In genomic region chr7:47979145-47979831, GRCh38 we compare ENCODE assay signal across 8 cellular contexts. TPM values are rescaled to one million over a fixed set of nuclear protein-coding genes. Genes with fewer than 3 reads are reported as not detected.
DNase-seq lines count a peak whose midpoint lies in the region; ATAC-seq and TF ChIP-seq lines count a peak whose summit lies in the region.

Gene HUS1 (minus strand): TSS chr7:47979615. CDS start chr7:47979519, 96 bp downstream.

- no peak for TF ChIP-seq CTCF in NB4 (IDR thresholded peaks at IDR 0.05; ENCODE audit: low read depth, low read length)
- TF ChIP-seq CTCF in SK-N-SH (IDR thresholded peaks at IDR 0.05), result no peak
- TF ChIP-seq CTCF in suprapubic skin (IDR thresholded peaks at IDR 0.05), result no peak

- POLR2A ChIA-PET in SK-N-SH (lab: Yijun Ruan, JAX), result interaction anchor here (1.5 kb wide), 1 partner anchor 25 kb away, joined by 3 read pairs; no protein-coding TSS in a partner anchor

- no peaks in the 10 kb centered on the region for H3K9me3 ChIP-seq in SK-N-SH
- H3K9me3 ChIP-seq in suprapubic skin, result no peaks in the 10 kb centered on the region

- peak within 1 kb of the TSS; percentile 90 for H3K4me2 ChIP-seq in SK-N-SH

- H3K9ac ChIP-seq in SK-N-SH, result peak within 1 kb of the TSS; percentile 77

- TF ChIP-seq EP300 in SK-N-SH (IDR thresholded peaks at IDR 0.05; ENCODE audit: borderline replicate concordance in 1 of 2, low read depth in 1 of 2, low read length in 1 of 2) (peak in 1 of 2 experiments; percentile 54; a peak in 1 of 4 replicates), suprapubic skin (IDR thresholded peaks at IDR 0.05) (no peak)

- no peaks in the 10 kb centered on the region for H4K20me1 ChIP-seq in SK-N-SH (ENCODE audit: insufficient read depth)

- H3K4me1 ChIP-seq in SK-N-SH (ENCODE audit: control insufficient read depth in 1 of 2, insufficient read depth in 2 of 2, low read depth in 1 of 2, low read length in 1 of 2) (peaks cover 8% of the 10 kb centered on the region in 2 experiments; a peak in 3 of 4 replicates), suprapubic skin (peaks cover 14% of the 10 kb centered on the region)

- TF ChIP-seq RAD21 in SK-N-SH (IDR thresholded peaks at IDR 0.05; ENCODE audit: low read length), result no peak

- peak; percentile 97 for DNase-seq in NB4 (ENCODE audit: low read depth)
- peak; percentile 98 for DNase-seq in SK-N-SH
- DNase-seq in activated naive CD4-positive, alpha-beta T cell treated with anti-CD3 and anti-CD28 coated beads, Interleukin-2, amount 50 U/mL, for 16 hours, result peak; percentile 95
- DNase-seq in globus pallidus (ENCODE audit: low spot score), result peak; percentile 87
- peak; percentile 87 for DNase-seq in occipital lobe (lab: John Stamatoyannopoulos, UW)
- DNase-seq in suprapubic skin (ENCODE audit: low spot score in 2 of 2), result peak; percentile 96 to 97

- H3F3A ChIP-seq in SK-N-SH (replicated peaks; ENCODE audit: insufficient read depth), result peaks cover 17% of the 10 kb centered on the region

- CTCF ChIA-PET in SK-N-SH (lab: Yijun Ruan, JAX), result interaction anchor here (1.1 to 3.3 kb wide), 3 partner anchors 10 to 34 kb away, joined by 6 to 22 read pairs (median 20); no protein-coding TSS in a partner anchor

- 4% methylated on average over 60 of the region's 62 CpGs for WGBS in SK-N-SH (ENCODE audit: low lambda C conversion rate)
- 1% methylated on average over 58 of the region's 62 CpGs for WGBS in suprapubic skin

- H3K36me3 ChIP-seq in SK-N-SH (replicated peaks in 1 of 2; ENCODE audit: control insufficient read depth in 1 of 2, insufficient read depth in 2 of 2, low read length in 1 of 2), result peaks cover 37% of the 10 kb centered on the region in 2 experiments
- peaks cover 40% of the 10 kb centered on the region for H3K36me3 ChIP-seq in suprapubic skin

- peaks cover 21% of the 10 kb centered on the region for H3K79me2 ChIP-seq in SK-N-SH (ENCODE audit: insufficient read depth)

- H2AFZ ChIP-seq in SK-N-SH (ENCODE audit: low read depth), result peak within 1 kb of the TSS; percentile 95

- H3K4me3 ChIP-seq in GM08714 (ENCODE audit: low read length) (peak within 1 kb of the TSS; percentile 79), NB4 (ENCODE audit: low read depth, low read length) (peak within 1 kb of the TSS; percentile 98), SK-N-SH (ENCODE audit: low read depth in 2 of 2, low read length in 1 of 2) (peak within 1 kb of the TSS; percentile 75 to 87), suprapubic skin (peak within 1 kb of the TSS; percentile 62)

- no peaks in the 10 kb centered on the region for H3K27me3 ChIP-seq in SK-N-SH (ENCODE audit: insufficient read depth)
- no peaks in the 10 kb centered on the region for H3K27me3 ChIP-seq in suprapubic skin

- peak; percentile 76 for TF ChIP-seq POLR2A in NB4 (IDR thresholded peaks at IDR 0.05; ENCODE audit: extremely low read depth, insufficient read length)
- peak in 1 of 2 donors; percentile 73 for TF ChIP-seq POLR2A in suprapubic skin (IDR thresholded peaks at IDR 0.05)

- peak; percentile 98 for ATAC-seq in HG02571 (IDR thresholded peaks at IDR 0.05; ENCODE audit: unreplicated experiment)

- peak within 1 kb of the TSS; percentile 76 to 83 for H3K27ac ChIP-seq in SK-N-SH (ENCODE audit: low read depth in 2 of 2, low read length in 1 of 2)
- H3K27ac ChIP-seq in suprapubic skin, result peak within 1 kb of the TSS; percentile 84

- H3K9me2 ChIP-seq in SK-N-SH, result no peaks in the 10 kb centered on the region

TF ChIP-seq in SK-N-SH, 30 proteins besides CTCF, POLR2A, EP300 and RAD21 (continues in another document):
- peak; percentile 52; the same call in 1 of the 2 replicates for TF ChIP-seq NFIC (IDR thresholded peaks at IDR 0.05; ENCODE audit: borderline replicate concordance)
- TF ChIP-seq SIN3A (IDR thresholded peaks at IDR 0.05; ENCODE audit: borderline replicate concordance, low read depth, low read length), result peak; percentile 96
- TF ChIP-seq JUND (IDR thresholded peaks at IDR 0.05), result peak; percentile 3; the same call in 1 of the 2 replicates
- peak; percentile 61 for TF ChIP-seq NRF1 (IDR thresholded peaks at IDR 0.05; ENCODE audit: low read depth, low read length)
- TF ChIP-seq FOXM1 (IDR thresholded peaks at IDR 0.05; ENCODE audit: low read depth), result no peak
- no peak; the same call in 1 of the 2 replicates for TF ChIP-seq FOXJ3 (CRISPR knock-in tag; IDR thresholded peaks at IDR 0.05)
- TF ChIP-seq IRF3 (IDR thresholded peaks at IDR 0.05; ENCODE audit: low read depth, low read length), result no peak
- TF ChIP-seq RXRA (IDR thresholded peaks at IDR 0.05; ENCODE audit: borderline replicate concordance, low read depth), result no peak
- TF ChIP-seq, protein P1, sequence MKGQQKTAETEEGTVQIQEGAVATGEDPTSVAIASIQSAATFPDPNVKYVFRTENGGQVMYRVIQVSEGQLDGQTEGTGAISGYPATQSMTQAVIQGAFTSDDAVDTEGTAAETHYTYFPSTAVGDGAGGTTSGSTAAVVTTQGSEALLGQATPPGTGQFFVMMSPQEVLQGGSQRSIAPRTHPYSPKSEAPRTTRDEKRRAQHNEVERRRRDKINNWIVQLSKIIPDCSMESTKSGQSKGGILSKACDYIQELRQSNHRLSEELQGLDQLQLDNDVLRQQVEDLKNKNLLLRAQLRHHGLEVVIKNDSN (IDR thresholded peaks at IDR 0.05; ENCODE audit: borderline replicate concordance, low read depth), result peak; percentile 65
- TF ChIP-seq ELF1 (IDR thresholded peaks at IDR 0.05), result peak; percentile 71
- TF ChIP-seq RCOR1 (IDR thresholded peaks at IDR 0.05; ENCODE audit: low read length), result peak; percentile 74
- TF ChIP-seq MAX (IDR thresholded peaks at IDR 0.05; ENCODE audit: low read depth), result peak; percentile 86
- TF ChIP-seq RFX5 (IDR thresholded peaks at IDR 0.05; ENCODE audit: low read length), result no peak
- TF ChIP-seq GATA2 (CRISPR knock-in tag; IDR thresholded peaks at IDR 0.05), result peak; percentile 37; the same call in 1 of the 2 replicates
- TF ChIP-seq MEF2A (IDR thresholded peaks at IDR 0.05; ENCODE audit: borderline replicate concordance, low read depth), result peak; percentile 35; the same call in 1 of the 2 replicates
- peak; percentile 51 for TF ChIP-seq PBX3 (IDR thresholded peaks at IDR 0.05)
- peak; percentile 33; the same call in 1 of the 2 replicates for TF ChIP-seq FOSL2 (IDR thresholded peaks at IDR 0.05; ENCODE audit: borderline replicate concordance, low read depth)
- TF ChIP-seq, protein P2, sequence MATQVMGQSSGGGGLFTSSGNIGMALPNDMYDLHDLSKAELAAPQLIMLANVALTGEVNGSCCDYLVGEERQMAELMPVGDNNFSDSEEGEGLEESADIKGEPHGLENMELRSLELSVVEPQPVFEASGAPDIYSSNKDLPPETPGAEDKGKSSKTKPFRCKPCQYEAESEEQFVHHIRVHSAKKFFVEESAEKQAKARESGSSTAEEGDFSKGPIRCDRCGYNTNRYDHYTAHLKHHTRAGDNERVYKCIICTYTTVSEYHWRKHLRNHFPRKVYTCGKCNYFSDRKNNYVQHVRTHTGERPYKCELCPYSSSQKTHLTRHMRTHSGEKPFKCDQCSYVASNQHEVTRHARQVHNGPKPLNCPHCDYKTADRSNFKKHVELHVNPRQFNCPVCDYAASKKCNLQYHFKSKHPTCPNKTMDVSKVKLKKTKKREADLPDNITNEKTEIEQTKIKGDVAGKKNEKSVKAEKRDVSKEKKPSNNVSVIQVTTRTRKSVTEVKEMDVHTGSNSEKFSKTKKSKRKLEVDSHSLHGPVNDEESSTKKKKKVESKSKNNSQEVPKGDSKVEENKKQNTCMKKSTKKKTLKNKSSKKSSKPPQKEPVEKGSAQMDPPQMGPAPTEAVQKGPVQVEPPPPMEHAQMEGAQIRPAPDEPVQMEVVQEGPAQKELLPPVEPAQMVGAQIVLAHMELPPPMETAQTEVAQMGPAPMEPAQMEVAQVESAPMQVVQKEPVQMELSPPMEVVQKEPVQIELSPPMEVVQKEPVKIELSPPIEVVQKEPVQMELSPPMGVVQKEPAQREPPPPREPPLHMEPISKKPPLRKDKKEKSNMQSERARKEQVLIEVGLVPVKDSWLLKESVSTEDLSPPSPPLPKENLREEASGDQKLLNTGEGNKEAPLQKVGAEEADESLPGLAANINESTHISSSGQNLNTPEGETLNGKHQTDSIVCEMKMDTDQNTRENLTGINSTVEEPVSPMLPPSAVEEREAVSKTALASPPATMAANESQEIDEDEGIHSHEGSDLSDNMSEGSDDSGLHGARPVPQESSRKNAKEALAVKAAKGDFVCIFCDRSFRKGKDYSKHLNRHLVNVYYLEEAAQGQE (IDR thresholded peaks at IDR 0.05; ENCODE audit: low read depth, low read length), result peak; percentile 59; the same call in 1 of the 2 replicates
- peak; percentile 92 for TF ChIP-seq CHD2 (IDR thresholded peaks at IDR 0.05; ENCODE audit: low read length, partially characterized antibody)
- peak; percentile 95 for TF ChIP-seq MXI1 (IDR thresholded peaks at IDR 0.05; ENCODE audit: low read depth, low read length)
- TF ChIP-seq GABPA (IDR thresholded peaks at IDR 0.05; ENCODE audit: low read depth), result peak; percentile 86

RNA-seq across cellular contexts. Expression of gene HUS1, which starts in this region (rescaled TPM):
- polyA plus RNA-seq in SK-N-SH (2012; rRNA removed), result 17.8 and 22.9 TPM in 2 replicates
- 23.4 and 25.8 TPM in 2 replicates for polyA plus RNA-seq in SK-N-SH (2012; cell fraction: cytosol; rRNA removed)
- polyA plus RNA-seq in SK-N-SH (2012; cell fraction: nucleus; rRNA removed), result 13.7 and 23.4 TPM in 2 replicates
- 21.1 TPM for total RNA-seq in occipital lobe
- total RNA-seq in suprapubic skin, result 10 to 100 TPM; 14.4 to 56.2 (median 21.5) TPM

Comparison
In these comparisons a context has a peak if more than half of its experiments do, and no peak if none do; other contexts are left out.
1. Peak in every context shown above with its lines: DNase-seq, ATAC-seq, H3K4me3 ChIP-seq and H3K27ac ChIP-seq.